7 cellular contexts compared by ENCODE assay signal in genomic region chr7:73623798-73624668, GRCh38. TPM values are rescaled to one million over a fixed set of nuclear protein-coding genes. Genes with fewer than 3 reads are reported as not detected.
A peak's percentile ranks its signal among the peaks of the same experiment; 100 is the strongest.
DNase-seq lines count a peak whose midpoint lies in the region; ATAC-seq and TF ChIP-seq lines count a peak whose summit lies in the region.

A gene with protein sequence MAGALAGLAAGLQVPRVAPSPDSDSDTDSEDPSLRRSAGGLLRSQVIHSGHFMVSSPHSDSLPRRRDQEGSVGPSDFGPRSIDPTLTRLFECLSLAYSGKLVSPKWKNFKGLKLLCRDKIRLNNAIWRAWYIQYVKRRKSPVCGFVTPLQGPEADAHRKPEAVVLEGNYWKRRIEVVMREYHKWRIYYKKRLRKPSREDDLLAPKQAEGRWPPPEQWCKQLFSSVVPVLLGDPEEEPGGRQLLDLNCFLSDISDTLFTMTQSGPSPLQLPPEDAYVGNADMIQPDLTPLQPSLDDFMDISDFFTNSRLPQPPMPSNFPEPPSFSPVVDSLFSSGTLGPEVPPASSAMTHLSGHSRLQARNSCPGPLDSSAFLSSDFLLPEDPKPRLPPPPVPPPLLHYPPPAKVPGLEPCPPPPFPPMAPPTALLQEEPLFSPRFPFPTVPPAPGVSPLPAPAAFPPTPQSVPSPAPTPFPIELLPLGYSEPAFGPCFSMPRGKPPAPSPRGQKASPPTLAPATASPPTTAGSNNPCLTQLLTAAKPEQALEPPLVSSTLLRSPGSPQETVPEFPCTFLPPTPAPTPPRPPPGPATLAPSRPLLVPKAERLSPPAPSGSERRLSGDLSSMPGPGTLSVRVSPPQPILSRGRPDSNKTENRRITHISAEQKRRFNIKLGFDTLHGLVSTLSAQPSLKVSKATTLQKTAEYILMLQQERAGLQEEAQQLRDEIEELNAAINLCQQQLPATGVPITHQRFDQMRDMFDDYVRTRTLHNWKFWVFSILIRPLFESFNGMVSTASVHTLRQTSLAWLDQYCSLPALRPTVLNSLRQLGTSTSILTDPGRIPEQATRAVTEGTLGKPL (minus strand): TSS chr7:73624522. CDS start chr7:73624492, 30 bp downstream.

- no peak for TF ChIP-seq CTCF in fibroblast of the aortic adventitia (IDR thresholded peaks at IDR 0.05; ENCODE audit: insufficient read depth, low read length)

- CTCF ChIA-PET in HEK293T (lab: Yijun Ruan, JAX), result interaction anchor here (1.0 kb wide), 1 partner anchor 17 kb away, joined by 6 read pairs; no protein-coding TSS in a partner anchor

- H3K9me3 Mint-ChIP-seq in naive thymus-derived CD8-positive, alpha-beta T cell, result peaks cover 0 to 2% (median 0%) of the 10 kb centered on the region in 9 donors

- H3K27me3 Mint-ChIP-seq in naive thymus-derived CD8-positive, alpha-beta T cell, result peaks cover 6 to 64% (median 45%) of the 10 kb centered on the region in 5 donors

- peak within 1 kb of the TSS in 1 of 10 donors; percentile 18 for H3K27ac Mint-ChIP-seq in naive thymus-derived CD8-positive, alpha-beta T cell

- peak within 1 kb of the TSS; percentile 32 to 82 (median 64) for H3K4me3 Mint-ChIP-seq in naive thymus-derived CD8-positive, alpha-beta T cell

- POLR2A ChIA-PET in HEK293T (lab: Yijun Ruan, JAX), result interaction anchor here (0.8 to 1.0 kb wide), 3 partner anchors 12 to 92 kb away, joined by 4 to 6 read pairs (median 4); no protein-coding TSS in a partner anchor
- POLR2A ChIA-PET in naive thymus-derived CD8-positive, alpha-beta T cell (lab: Charles Lee), result no interaction called here

- H3K4me3 ChIP-seq in fibroblast of the aortic adventitia (ENCODE audit: low read depth, low read length), result peak within 1 kb of the TSS; percentile 45

- ATAC-seq in naive thymus-derived CD8-positive, alpha-beta T cell, result peak; percentile 76 to 88

- no peaks in the 10 kb centered on the region for H3K36me3 Mint-ChIP-seq in naive thymus-derived CD8-positive, alpha-beta T cell

- H3K4me1 Mint-ChIP-seq in naive thymus-derived CD8-positive, alpha-beta T cell, result peaks cover 4 to 13% (median 9%) of the 10 kb centered on the region in 4 donors

- peak; percentile 98 for DNase-seq in HEK293T (ENCODE audit: extremely low spot score)
- peak; percentile 96 for DNase-seq in NCI-H82 (lab: John Stamatoyannopoulos, UW)
- DNase-seq in activated effector memory CD4-positive, alpha-beta T cell treated with Interleukin-2 at 50 U/mL for 16 hours, result peak; percentile 18
- no peak for DNase-seq in fibroblast of the aortic adventitia (ENCODE audit: low read depth)
- peak in 9 of 10 donors; percentile 19 to 73 (median 34) for DNase-seq in naive thymus-derived CD8-positive, alpha-beta T cell
- peak; percentile 29 for DNase-seq in stimulated activated naive CD4-positive, alpha-beta T cell treated with Interleukin-2 at 50 U/mL for 16 hours (lab: John Stamatoyannopoulos, UW)
- DNase-seq in T1000 (lab: John Stamatoyannopoulos, UW), result no peak

TF ChIP-seq in HEK293T, 16 proteins besides CTCF, POLR2A, EP300 and RAD21:
- TF ChIP-seq FOXM1 (IDR thresholded peaks at IDR 0.05; ENCODE audit: borderline replicate concordance), result no peak
- no peak for TF ChIP-seq ELF4 (IDR thresholded peaks at IDR 0.05)
- no peak for TF ChIP-seq ARNT (IDR thresholded peaks at IDR 0.05)
- no peak for TF ChIP-seq FOXA1 (IDR thresholded peaks at IDR 0.05)
- no peak for TF ChIP-seq TARDBP (IDR thresholded peaks at IDR 0.05)
- no peak for TF ChIP-seq SP1 (IDR thresholded peaks at IDR 0.05)
- TF ChIP-seq NFRKB (IDR thresholded peaks at IDR 0.05), result no peak
- TF ChIP-seq, protein P1, sequence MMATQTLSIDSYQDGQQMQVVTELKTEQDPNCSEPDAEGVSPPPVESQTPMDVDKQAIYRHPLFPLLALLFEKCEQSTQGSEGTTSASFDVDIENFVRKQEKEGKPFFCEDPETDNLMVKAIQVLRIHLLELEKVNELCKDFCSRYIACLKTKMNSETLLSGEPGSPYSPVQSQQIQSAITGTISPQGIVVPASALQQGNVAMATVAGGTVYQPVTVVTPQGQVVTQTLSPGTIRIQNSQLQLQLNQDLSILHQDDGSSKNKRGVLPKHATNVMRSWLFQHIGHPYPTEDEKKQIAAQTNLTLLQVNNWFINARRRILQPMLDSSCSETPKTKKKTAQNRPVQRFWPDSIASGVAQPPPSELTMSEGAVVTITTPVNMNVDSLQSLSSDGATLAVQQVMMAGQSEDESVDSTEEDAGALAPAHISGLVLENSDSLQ (IDR thresholded peaks at IDR 0.05), result no peak
- TF ChIP-seq ZNF384 (IDR thresholded peaks at IDR 0.05), result no peak
- TF ChIP-seq SUZ12 (IDR thresholded peaks at IDR 0.05), result no peak

RNA-seq across cellular contexts. Expression of the gene that starts here (rescaled TPM):
- total RNA-seq in fibroblast of the aortic adventitia (ENCODE audit: low replicate concordance), result 0.72 and 2.0 TPM in 2 replicates
- total RNA-seq in naive thymus-derived CD8-positive, alpha-beta T cell, result not detected
- polyA plus RNA-seq in naive thymus-derived CD8-positive, alpha-beta T cell, result not detected

Comparison
In these comparisons a context has a peak if more than half of its experiments do, and no peak if none do; other contexts are left out.
1. Peak in DNase-seq and ATAC-seq in naive thymus-derived CD8-positive, alpha-beta T cell; RNA of the gene not detected or under 1 TPM.
2. DNase-seq: peak in HEK293T (single experiment), NCI-H82 (single experiment), activated effector memory CD4-positive, alpha-beta T cell treated with Interleukin-2 at 50 U/mL for 16 hours (single experiment) and stimulated activated naive CD4-positive, alpha-beta T cell treated with Interleukin-2 at 50 U/mL for 16 hours (single experiment); none in fibroblast of the aortic adventitia (single experiment) and T1000 (single experiment).